In genomic region chr7:116565981-116566380, GRCh38 we compare ENCODE assay signal across 19 cellular contexts. TPM values are rescaled to one million over a fixed set of nuclear protein-coding genes. Genes with fewer than 3 reads are reported as not detected.
"Had no signal": no experiment of that assay in that cellular context is flagged by ENCODE, and none has a peak within 500 bp of the region (broad histone marks: within the 10 kb centered on the region; RNA-seq: fewer than 3 reads in every experiment).

No MANE protein-coding gene starts in this region.

- H3K4me3 Mint-ChIP-seq: activated CD4-positive, alpha-beta memory T cell treated with anti-CD3 and anti-CD28 coated beads for 36 hours; activated CD4-positive, alpha-beta T cell treated with anti-CD3 and anti-CD28 coated beads, Interleukin-2, amount 10 ng/mL, durations not matched to agents 7 days and 5 days; activated naive CD4-positive, alpha-beta T cell treated with anti-CD3 and anti-CD28 coated beads for 36 hours; activated naive CD8-positive, alpha-beta T cell; activated T-cell treated with anti-CD3 and anti-CD28 coated beads, Interleukin-2, amount 50 U/mL, for 4 hours; T-helper 1 cell treated with Interleukin-12 subunit alpha and Interleukin-12 subunit beta and Interleukin-4 antibody, amounts not matched to agents 30 μg/mL and 1 μg/mL, for 36 hours; WTC11 had no signal

- H3K4me1 Mint-ChIP-seq: activated CD4-positive, alpha-beta T cell treated with anti-CD3 and anti-CD28 coated beads, Interleukin-2, amount 10 ng/mL, durations not matched to agents 7 days and 5 days; WTC11 had no signal

- H3K36me3 Mint-ChIP-seq: activated CD4-positive, alpha-beta memory T cell treated with anti-CD3 and anti-CD28 coated beads for 36 hours; activated naive CD8-positive, alpha-beta T cell; WTC11 had no signal

- ATAC-seq: activated T-cell treated with anti-CD3 and anti-CD28 coated beads, Interleukin-2, amount 50 U/mL, for 4 hours; Right ventricle myocardium inferior; WTC11 had no signal

- H3K27ac Mint-ChIP-seq: activated CD4-positive, alpha-beta memory T cell treated with anti-CD3 and anti-CD28 coated beads for 36 hours; activated CD4-positive, alpha-beta T cell treated with anti-CD3 and anti-CD28 coated beads, Interleukin-2, amount 10 ng/mL, durations not matched to agents 7 days and 5 days; activated naive CD4-positive, alpha-beta T cell treated with anti-CD3 and anti-CD28 coated beads for 36 hours; activated naive CD8-positive, alpha-beta T cell; T-helper 1 cell treated with Interleukin-12 subunit alpha and Interleukin-12 subunit beta and Interleukin-4 antibody, amounts not matched to agents 30 μg/mL and 1 μg/mL, for 36 hours; WTC11 had no signal

- DNase-seq: activated CD4-positive, alpha-beta memory T cell treated with anti-CD3 and anti-CD28 coated beads for 36 hours; activated CD4-positive, alpha-beta T cell treated with anti-CD3 and anti-CD28 coated beads, Interleukin-2, amount 10 ng/mL, durations not matched to agents 7 days and 5 days; activated CD8-positive, alpha-beta memory T cell treated with anti-CD3 and anti-CD28 coated beads for 24 hours; activated effector memory CD4-positive, alpha-beta T cell treated with anti-CD3 and anti-CD28 coated beads, Interleukin-2, amount 50 U/mL, for 16 hours; activated naive CD4-positive, alpha-beta T cell treated with anti-CD3 and anti-CD28 coated beads for 36 hours; activated T-cell treated with anti-CD3 and anti-CD28 coated beads, Interleukin-2, amount 50 U/mL, for 4 hours; KG1; NCI-H1092; NCI-H1417; NCI-H1930; NCI-H345; NCI-H510A; NCI-H526 treated with DMSO at 0.1 percent for 48 hours; NCI-H82 had no signal

- H3K9me3 Mint-ChIP-seq: activated CD4-positive, alpha-beta memory T cell treated with anti-CD3 and anti-CD28 coated beads for 36 hours; activated CD4-positive, alpha-beta T cell treated with anti-CD3 and anti-CD28 coated beads, Interleukin-2, amount 10 ng/mL, durations not matched to agents 7 days and 5 days; activated naive CD4-positive, alpha-beta T cell treated with anti-CD3 and anti-CD28 coated beads for 36 hours; T-helper 1 cell treated with Interleukin-12 subunit alpha and Interleukin-12 subunit beta and Interleukin-4 antibody, amounts not matched to agents 30 μg/mL and 1 μg/mL, for 36 hours; WTC11 had no signal

RNA-seq across cellular contexts. Expression of gene CAV1, which starts 41.1 kb away (rescaled TPM):
- total RNA-seq: activated CD4-positive, alpha-beta T cell treated with anti-CD3 and anti-CD28 coated beads, Interleukin-2, amount 10 ng/mL, durations not matched to agents 7 days and 5 days; OCI-LY7 had no signal
